Comparison of ENCODE assay signal across 8 cellular contexts in the genomic region with DNA sequence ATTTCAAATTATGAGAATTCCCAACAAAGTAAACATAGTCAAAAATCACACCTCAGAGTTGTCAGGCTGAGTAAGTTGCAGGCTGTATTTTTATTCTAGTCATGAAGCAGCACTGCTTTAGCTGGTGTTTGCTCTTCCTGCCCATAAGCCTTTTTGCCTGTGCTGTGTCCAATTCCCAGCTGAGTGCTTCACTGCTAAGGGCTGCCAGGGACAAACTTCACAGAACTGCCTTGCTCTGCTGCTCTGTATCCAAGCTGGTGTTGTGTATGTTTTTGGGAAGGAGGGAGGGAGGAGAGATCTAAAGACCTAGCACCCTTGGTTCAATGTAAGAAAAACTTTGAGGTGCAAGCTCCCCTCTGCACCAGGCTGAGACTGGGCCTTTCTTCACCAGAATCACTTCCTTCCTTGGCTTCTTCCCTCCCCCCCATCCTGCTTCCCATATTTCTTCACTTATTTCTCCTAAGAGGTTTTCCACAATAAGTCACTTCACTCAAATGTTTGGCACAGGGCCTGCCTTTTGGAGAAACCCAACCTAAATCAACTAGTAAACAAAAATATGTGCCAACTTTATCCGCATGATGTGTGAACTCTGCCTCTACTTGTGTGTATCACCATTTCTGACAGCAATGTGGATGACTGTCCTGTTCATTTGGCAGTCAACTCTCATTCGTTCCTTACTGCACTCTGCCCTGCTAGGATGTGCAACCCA.
DNase-seq lines count a peak whose midpoint lies in the region; ATAC-seq, FAIRE-seq and TF ChIP-seq lines count a peak whose summit lies in the region.

No MANE protein-coding gene starts in this region.

- peak overlapping the region; percentile 53 to 70 (median 62) for H3K27ac ChIP-seq in gastrocnemius medialis
- H3K27ac ChIP-seq in RWPE1 = no peak overlapping the region

- peak; percentile 74 for FAIRE-seq in GM19239 (lab: Jason Lieb, UNC)

- intact Hi-C loops in gastrocnemius medialis (cut with DNase I; ENCODE audit: low total_unique reads) = loop anchor here (5.0 to 10.0 kb wide), 3 partner anchors 89 to 774 kb away; no protein-coding TSS in a partner anchor

- POLR2A ChIA-PET in RWPE1 (lab: Yijun Ruan, JAX; ENCODE audit: low non-redundant PET) = no interaction called here

- no peak for TF ChIP-seq CTCF in fibroblast of villous mesenchyme (IDR thresholded peaks at IDR 0.05; ENCODE audit: insufficient read depth, low read depth, low read length)
- TF ChIP-seq CTCF in gastrocnemius medialis (IDR thresholded peaks at IDR 0.05 in 4 of 5, conservative IDR thresholded peaks at IDR 0.05 in 1 of 5) = no peak
- TF ChIP-seq CTCF in RWPE1 (conservative IDR thresholded peaks at IDR 0.05; ENCODE audit: low read depth) = no peak

- H3K27me3 ChIP-seq in gastrocnemius medialis = no peaks in the 10 kb centered on the region

- H3K4me3 ChIP-seq in fibroblast of villous mesenchyme (ENCODE audit: low read depth, low read length) (no peak overlapping the region), gastrocnemius medialis (no peak overlapping the region)

- ATAC-seq in gastrocnemius medialis (peak; percentile 78 to 87), HG02642 (IDR thresholded peaks at IDR 0.05; ENCODE audit: poor library complexity, unreplicated experiment) (no peak)

- H3K9me3 ChIP-seq in gastrocnemius medialis = no peaks in the 10 kb centered on the region

- CTCF ChIA-PET in RWPE1 (lab: Yijun Ruan, JAX) = no interaction called here

- no peak for TF ChIP-seq POLR2A in gastrocnemius medialis (IDR thresholded peaks at IDR 0.05)

- H3K4me1 ChIP-seq in gastrocnemius medialis = peaks cover 41 to 42% of the 10 kb centered on the region in 2 donors

- no peak for DNase-seq in GM19239 (ENCODE audit: insufficient read length, low spot score)
- peak; percentile 48 for DNase-seq in NCI-H69 (lab: John Stamatoyannopoulos, UW)
- DNase-seq in fibroblast of villous mesenchyme (ENCODE audit: low read depth) = peak; percentile 29
- DNase-seq in gastrocnemius medialis = peak; percentile 57 to 61
- DNase-seq in RWPE1 (ENCODE audit: low spot score) = no peak
- no peak for DNase-seq in T1000 (lab: John Stamatoyannopoulos, UW)
- no peak for DNase-seq in cerebellar nuclear complex (lab: John Stamatoyannopoulos, UW)

- peaks cover 0 to 31% of the 10 kb centered on the region in 2 donors for H3K36me3 ChIP-seq in gastrocnemius medialis

- in situ Hi-C loops in gastrocnemius medialis (cut with MboI; ENCODE audit: low sequenced_read_pairs in 4 of 4) = loop anchor here in 3 of 4 donors (25.0 kb wide), 2 partner anchors 746 to 1346 kb away; no protein-coding TSS in a partner anchor

Comparison
In these comparisons a context has a peak if more than half of its experiments do, and no peak if none do; other contexts are left out.
1. DNase-seq: peak in NCI-H69 (single experiment), fibroblast of villous mesenchyme (single experiment) and gastrocnemius medialis (2 of 2); none in GM19239 (single experiment), RWPE1 (single experiment), T1000 (single experiment) and cerebellar nuclear complex (0 of 2).